1 cellular context compared by ENCODE assay signal in the genomic region with DNA sequence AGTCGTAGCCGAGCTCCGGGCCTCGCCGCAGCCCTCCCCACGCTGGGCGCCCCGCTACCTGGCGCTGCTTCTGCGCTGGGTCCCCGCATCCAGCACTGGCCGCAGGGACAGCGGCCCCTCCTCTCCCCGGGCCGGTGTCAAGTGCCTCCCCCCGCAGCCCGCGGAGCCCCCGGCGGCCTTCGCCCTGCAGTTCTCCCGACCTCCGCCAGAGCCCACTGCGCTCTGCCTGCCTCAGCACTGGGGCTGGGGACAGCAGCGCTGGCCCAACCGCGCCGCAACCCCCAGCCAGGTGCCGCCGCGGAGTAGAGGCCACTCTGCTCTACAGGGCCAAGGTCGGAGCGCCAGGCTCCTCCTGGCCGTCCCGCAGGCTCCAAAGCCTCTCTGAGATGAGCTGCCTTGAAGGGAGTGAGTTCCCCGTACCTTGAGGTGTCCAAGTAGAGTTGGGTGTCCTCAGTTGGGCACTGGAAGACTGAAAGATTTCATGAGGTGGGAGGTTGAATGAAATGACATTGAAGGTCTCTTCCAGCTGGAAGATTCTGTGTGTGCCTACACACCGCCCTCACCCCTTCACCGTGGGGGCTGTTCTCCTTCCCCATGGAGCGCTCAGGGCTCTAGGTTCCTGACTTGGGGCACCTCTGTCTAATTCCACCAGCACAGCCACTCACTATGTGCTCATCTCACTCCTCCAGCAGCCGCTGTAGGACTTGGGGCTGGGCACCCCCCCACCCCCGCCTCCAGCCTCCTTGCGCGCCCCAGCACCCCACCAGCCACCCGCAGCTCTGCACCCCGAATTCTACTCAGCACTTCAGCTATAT.
TF ChIP-seq lines count a peak whose summit lies in the region.

No MANE protein-coding gene starts in this region.

TF ChIP-seq in A549, 52 proteins besides CTCF, POLR2A, EP300 and RAD21 (continued from another document):
- TF ChIP-seq, protein P1, sequence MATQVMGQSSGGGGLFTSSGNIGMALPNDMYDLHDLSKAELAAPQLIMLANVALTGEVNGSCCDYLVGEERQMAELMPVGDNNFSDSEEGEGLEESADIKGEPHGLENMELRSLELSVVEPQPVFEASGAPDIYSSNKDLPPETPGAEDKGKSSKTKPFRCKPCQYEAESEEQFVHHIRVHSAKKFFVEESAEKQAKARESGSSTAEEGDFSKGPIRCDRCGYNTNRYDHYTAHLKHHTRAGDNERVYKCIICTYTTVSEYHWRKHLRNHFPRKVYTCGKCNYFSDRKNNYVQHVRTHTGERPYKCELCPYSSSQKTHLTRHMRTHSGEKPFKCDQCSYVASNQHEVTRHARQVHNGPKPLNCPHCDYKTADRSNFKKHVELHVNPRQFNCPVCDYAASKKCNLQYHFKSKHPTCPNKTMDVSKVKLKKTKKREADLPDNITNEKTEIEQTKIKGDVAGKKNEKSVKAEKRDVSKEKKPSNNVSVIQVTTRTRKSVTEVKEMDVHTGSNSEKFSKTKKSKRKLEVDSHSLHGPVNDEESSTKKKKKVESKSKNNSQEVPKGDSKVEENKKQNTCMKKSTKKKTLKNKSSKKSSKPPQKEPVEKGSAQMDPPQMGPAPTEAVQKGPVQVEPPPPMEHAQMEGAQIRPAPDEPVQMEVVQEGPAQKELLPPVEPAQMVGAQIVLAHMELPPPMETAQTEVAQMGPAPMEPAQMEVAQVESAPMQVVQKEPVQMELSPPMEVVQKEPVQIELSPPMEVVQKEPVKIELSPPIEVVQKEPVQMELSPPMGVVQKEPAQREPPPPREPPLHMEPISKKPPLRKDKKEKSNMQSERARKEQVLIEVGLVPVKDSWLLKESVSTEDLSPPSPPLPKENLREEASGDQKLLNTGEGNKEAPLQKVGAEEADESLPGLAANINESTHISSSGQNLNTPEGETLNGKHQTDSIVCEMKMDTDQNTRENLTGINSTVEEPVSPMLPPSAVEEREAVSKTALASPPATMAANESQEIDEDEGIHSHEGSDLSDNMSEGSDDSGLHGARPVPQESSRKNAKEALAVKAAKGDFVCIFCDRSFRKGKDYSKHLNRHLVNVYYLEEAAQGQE (IDR thresholded peaks at IDR 0.05): peak; percentile 99
- TF ChIP-seq NFE2L2 (conservative IDR thresholded peaks at IDR 0.05; ENCODE audit: low read length): no peak
- TF ChIP-seq CBX8 (IDR thresholded peaks at IDR 0.05): no peak
- TF ChIP-seq, protein P2, sequence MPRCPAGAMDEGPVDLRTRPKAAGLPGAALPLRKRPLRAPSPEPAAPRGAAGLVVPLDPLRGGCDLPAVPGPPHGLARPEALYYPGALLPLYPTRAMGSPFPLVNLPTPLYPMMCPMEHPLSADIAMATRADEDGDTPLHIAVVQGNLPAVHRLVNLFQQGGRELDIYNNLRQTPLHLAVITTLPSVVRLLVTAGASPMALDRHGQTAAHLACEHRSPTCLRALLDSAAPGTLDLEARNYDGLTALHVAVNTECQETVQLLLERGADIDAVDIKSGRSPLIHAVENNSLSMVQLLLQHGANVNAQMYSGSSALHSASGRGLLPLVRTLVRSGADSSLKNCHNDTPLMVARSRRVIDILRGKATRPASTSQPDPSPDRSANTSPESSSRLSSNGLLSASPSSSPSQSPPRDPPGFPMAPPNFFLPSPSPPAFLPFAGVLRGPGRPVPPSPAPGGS (IDR thresholded peaks at IDR 0.05): no peak
- TF ChIP-seq, protein P3, sequence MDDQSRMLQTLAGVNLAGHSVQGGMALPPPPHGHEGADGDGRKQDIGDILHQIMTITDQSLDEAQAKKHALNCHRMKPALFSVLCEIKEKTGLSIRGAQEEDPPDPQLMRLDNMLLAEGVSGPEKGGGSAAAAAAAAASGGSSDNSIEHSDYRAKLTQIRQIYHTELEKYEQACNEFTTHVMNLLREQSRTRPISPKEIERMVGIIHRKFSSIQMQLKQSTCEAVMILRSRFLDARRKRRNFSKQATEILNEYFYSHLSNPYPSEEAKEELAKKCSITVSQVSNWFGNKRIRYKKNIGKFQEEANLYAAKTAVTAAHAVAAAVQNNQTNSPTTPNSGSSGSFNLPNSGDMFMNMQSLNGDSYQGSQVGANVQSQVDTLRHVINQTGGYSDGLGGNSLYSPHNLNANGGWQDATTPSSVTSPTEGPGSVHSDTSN (IDR thresholded peaks at IDR 0.05): no peak
- no peak for TF ChIP-seq EHF (CRISPR knock-in tag; IDR thresholded peaks at IDR 0.05)
- TF ChIP-seq, protein P4, sequence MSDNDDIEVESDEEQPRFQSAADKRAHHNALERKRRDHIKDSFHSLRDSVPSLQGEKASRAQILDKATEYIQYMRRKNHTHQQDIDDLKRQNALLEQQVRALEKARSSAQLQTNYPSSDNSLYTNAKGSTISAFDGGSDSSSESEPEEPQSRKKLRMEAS (IDR thresholded peaks at IDR 0.05): peak; percentile 51
- TF ChIP-seq HOXB5 (CRISPR knock-in tag; IDR thresholded peaks at IDR 0.05): peak; percentile 88
- TF ChIP-seq MAZ (IDR thresholded peaks at IDR 0.05; ENCODE audit: borderline replicate concordance, low read depth, low read length): no peak; the same call in 1 of the 2 replicates
- no peak for TF ChIP-seq POLR2AphosphoS2 (conservative IDR thresholded peaks at IDR 0.05; ENCODE audit: low read length)
- TF ChIP-seq CEBPB (IDR thresholded peaks at IDR 0.05): no peak
- TF ChIP-seq PHF8 (IDR thresholded peaks at IDR 0.05; ENCODE audit: borderline replicate concordance, low read depth): no peak
- no peak for TF ChIP-seq HEYL (CRISPR knock-in tag; IDR thresholded peaks at IDR 0.05)
- TF ChIP-seq ZSCAN20 (CRISPR knock-in tag; IDR thresholded peaks at IDR 0.05): no peak
- peak; percentile 41; the same call in 1 of the 2 replicates for TF ChIP-seq HOXB13 (CRISPR knock-in tag; IDR thresholded peaks at IDR 0.05; ENCODE audit: low read depth)
- TF ChIP-seq CHD4 (IDR thresholded peaks at IDR 0.05; ENCODE audit: borderline replicate concordance): 0 out of 2 replicates have a peak, but pooled peaks have one; percentile 47
- TF ChIP-seq BHLHE40 (IDR thresholded peaks at IDR 0.05; ENCODE audit: low read depth, low read length): no peak
- no peak for TF ChIP-seq ZFP36 (IDR thresholded peaks at IDR 0.05; ENCODE audit: borderline replicate concordance, partially characterized antibody)
- TF ChIP-seq KDM5A (IDR thresholded peaks at IDR 0.05): no peak
